9 cellular contexts compared by ENCODE assay signal in genomic region chr2:163155279-163155883, GRCh38.
A peak's percentile ranks its signal among the peaks of the same experiment; 100 is the strongest.
DNase-seq lines count a peak whose midpoint lies in the region; ATAC-seq and TF ChIP-seq lines count a peak whose summit lies in the region.
"Had no signal": no experiment of that assay in that cellular context is flagged by ENCODE, and none has a peak within 500 bp of the region (broad histone marks: within the 10 kb centered on the region; RNA-seq: fewer than 3 reads in every experiment).

No MANE protein-coding gene starts in this region.

- H3K9me3 Mint-ChIP-seq in neural progenitor cell, result no peaks in the 10 kb centered on the region
- H3K9me3 Mint-ChIP-seq in naive thymus-derived CD8-positive, alpha-beta T cell, result peaks cover 0 to 4% (median 3%) of the 10 kb centered on the region in 9 donors

- no peaks in the 10 kb centered on the region for H3K27me3 Mint-ChIP-seq in neural progenitor cell (ENCODE audit: insufficient read depth, low read depth)
- H3K27me3 Mint-ChIP-seq in naive thymus-derived CD8-positive, alpha-beta T cell, result peaks cover 0 to 3% (median 0%) of the 10 kb centered on the region in 5 donors

- no peaks in the 10 kb centered on the region for H3K4me1 ChIP-seq in neural progenitor cell

- no peaks in the 10 kb centered on the region for H3K36me3 ChIP-seq in neural progenitor cell
- H3K36me3 ChIP-seq: SJSA1 had no signal

- H3K79me2 ChIP-seq in neural progenitor cell (ENCODE audit: low read depth), result no peaks in the 10 kb centered on the region

- no peak overlapping the region for H3K9ac ChIP-seq in neural progenitor cell

- H3K4me3 Mint-ChIP-seq in neural progenitor cell, result no peak overlapping the region
- no peak overlapping the region for H3K4me3 Mint-ChIP-seq in naive thymus-derived CD8-positive, alpha-beta T cell

- no peak overlapping the region for H3K27ac ChIP-seq in neural progenitor cell
- H3K27ac ChIP-seq: SJSA1 had no signal

- no peak overlapping the region for H2AFZ ChIP-seq in neural progenitor cell (replicated peaks)

- ATAC-seq in GM19452 (IDR thresholded peaks at IDR 0.05; ENCODE audit: unreplicated experiment) (peak; percentile 78), HG03354 (IDR thresholded peaks at IDR 0.05; ENCODE audit: poor library complexity, severe bottlenecking, unreplicated experiment) (peak; percentile 95)
- no peak for ATAC-seq in naive thymus-derived CD8-positive, alpha-beta T cell

- no peaks in the 10 kb centered on the region for H4K20me1 ChIP-seq in neural progenitor cell (ENCODE audit: low read depth)

- H3K27ac Mint-ChIP-seq in neural progenitor cell, result no peak overlapping the region
- H3K27ac Mint-ChIP-seq in naive thymus-derived CD8-positive, alpha-beta T cell, result no peak overlapping the region

- H3K4me2 ChIP-seq in neural progenitor cell, result no peak overlapping the region

- peak; percentile 38 for DNase-seq in DMS114 treated with DMSO at 0.1 percent for 48 hours (lab: John Stamatoyannopoulos, UW; ENCODE audit: unreplicated experiment)
- DNase-seq in NCI-H748 (lab: John Stamatoyannopoulos, UW; ENCODE audit: unreplicated experiment), result peak; percentile 76
- DNase-seq in dermis blood vessel endothelial cell, result peak; percentile 69
- peak; percentile 48 for DNase-seq in neural progenitor cell (ENCODE audit: low spot score)
- DNase-seq in NCI-H524 treated with DMSO at 0.1 percent for 48 hours (lab: John Stamatoyannopoulos, UW), result no peak
- no peak for DNase-seq in naive thymus-derived CD8-positive, alpha-beta T cell

- H3K9me3 ChIP-seq in neural progenitor cell (ENCODE audit: low read depth), result no peaks in the 10 kb centered on the region
- H3K9me3 ChIP-seq: SJSA1 had no signal

- POLR2A ChIA-PET in naive thymus-derived CD8-positive, alpha-beta T cell (lab: Charles Lee), result no interaction called here

- no peaks in the 10 kb centered on the region for H3K27me3 ChIP-seq in neural progenitor cell
- H3K27me3 ChIP-seq: SJSA1 had no signal

- no peaks in the 10 kb centered on the region for H3K36me3 Mint-ChIP-seq in neural progenitor cell
- H3K36me3 Mint-ChIP-seq in naive thymus-derived CD8-positive, alpha-beta T cell, result no peaks in the 10 kb centered on the region

- no peaks in the 10 kb centered on the region for H3F3A ChIP-seq in neural progenitor cell (ENCODE audit: low read depth)

- peak; percentile 79 for TF ChIP-seq CTCF in neural progenitor cell (IDR thresholded peaks at IDR 0.05)

- H3K4me3 ChIP-seq in neural progenitor cell, result no peak overlapping the region
- H3K4me3 ChIP-seq: SJSA1 had no signal

- H3K4me1 Mint-ChIP-seq in neural progenitor cell, result no peaks in the 10 kb centered on the region
- no peaks in the 10 kb centered on the region for H3K4me1 Mint-ChIP-seq in naive thymus-derived CD8-positive, alpha-beta T cell

Comparison
In these comparisons a context has a peak if more than half of its experiments do, and no peak if none do; other contexts are left out.
1. DNase-seq: peak in DMS114 treated with DMSO at 0.1 percent for 48 hours (single experiment), NCI-H748 (single experiment), dermis blood vessel endothelial cell (single experiment) and neural progenitor cell (single experiment); none in NCI-H524 treated with DMSO at 0.1 percent for 48 hours (single experiment) and naive thymus-derived CD8-positive, alpha-beta T cell (0 of 10).
2. ATAC-seq: peak in GM19452 (single experiment) and HG03354 (single experiment); none in naive thymus-derived CD8-positive, alpha-beta T cell (0 of 2).